Comparison of ENCODE assay signal across 29 cellular contexts in genomic region chr2:56874717-56875116, GRCh38.
"Had no signal": no experiment of that assay in that cellular context is flagged by ENCODE, and none has a peak within 500 bp of the region (broad histone marks: within the 10 kb centered on the region; RNA-seq: fewer than 3 reads in every experiment).

No MANE protein-coding gene starts in this region.

- H3K9ac ChIP-seq: neural progenitor cell, parathyroid adenoma had no signal

- H3K36me3 ChIP-seq: heart left ventricle, left lung, lower lobe of right lung, neural progenitor cell, neutrophil, right atrium auricular region, right lobe of liver, thyroid gland, transverse colon, uterus had no signal

- H3K36me3 Mint-ChIP-seq: immature natural killer cell, neural progenitor cell had no signal

- H3K4me1 Mint-ChIP-seq: immature natural killer cell; natural killer cell; nephron progenitor cell; neural progenitor cell; stimulated activated naive CD8-positive, alpha-beta T cell treated with anti-CD3 and anti-CD28 coated beads, Interleukin-15, amount 100 ng/mL, for 72 hours had no signal

- FAIRE-seq: islet of Langerhans, kidney had no signal

- H3K4me1 ChIP-seq: heart left ventricle, left lung, lower lobe of right lung, neural progenitor cell, parathyroid adenoma, right atrium auricular region, right lobe of liver, thyroid gland, transverse colon, uterus had no signal

- H3K9me3 Mint-ChIP-seq: nephron progenitor cell, neural progenitor cell had no signal

- DNase-seq: heart left ventricle; hypothalamus; immature natural killer cell; kidney; left colon; lower lobe of right lung; mammary epithelial cell; mesenchymal stem cell; natural killer cell; nephron progenitor cell; occipital lobe; right lobe of liver; stimulated activated CD4-positive, alpha-beta T cell treated with anti-CD3 and anti-CD28 coated beads, Interleukin-12 subunit alpha, Interleukin-12 subunit beta, amount 100 ng/mL, for 4 hours; stimulated activated CD4-positive, alpha-beta T cell treated with anti-CD3 and anti-CD28 coated beads, Interleukin-15, amount 100 ng/mL, for 24 hours; stimulated activated CD4-positive, alpha-beta T cell treated with anti-CD3 and anti-CD28 coated beads, Interleukin-2, amount 100 ng/mL, for 24 hours; stimulated activated CD4-positive, alpha-beta T cell treated with anti-CD3 and anti-CD28 coated beads, Interleukin-4, amount 100 ng/mL, for 1 hour; stimulated activated naive CD4-positive, alpha-beta T cell treated with Interleukin-2 at 50 U/mL for 16 hours; stimulated activated naive CD8-positive, alpha-beta T cell treated with anti-CD3 and anti-CD28 coated beads, Interleukin-15, amount 100 ng/mL, for 72 hours; substantia nigra; thyroid gland; transverse colon; uterus had no signal

- ATAC-seq: heart left ventricle; left colon; left lung; natural killer cell; stimulated activated naive CD8-positive, alpha-beta T cell treated with anti-CD3 and anti-CD28 coated beads, Interleukin-15, amount 100 ng/mL, for 72 hours had no signal

- H3K9me3 ChIP-seq: heart left ventricle, left lung, lower lobe of right lung, neutrophil, right atrium auricular region, right lobe of liver, thyroid gland, transverse colon, uterus had no signal

- H3K27me3 Mint-ChIP-seq: stimulated activated naive CD8-positive, alpha-beta T cell treated with anti-CD3 and anti-CD28 coated beads, Interleukin-15, amount 100 ng/mL, for 72 hours had no signal

- H2AFZ ChIP-seq: neural progenitor cell, parathyroid adenoma had no signal

- H3K4me2 ChIP-seq: neural progenitor cell had no signal

- H3K27ac ChIP-seq: heart left ventricle, left lung, lower lobe of right lung, neural progenitor cell, neutrophil, parathyroid adenoma, right atrium auricular region, right lobe of liver, skin epidermis, thyroid gland, transverse colon, uterus had no signal

- H3K4me3 Mint-ChIP-seq: immature natural killer cell; natural killer cell; nephron progenitor cell; neural progenitor cell; stimulated activated naive CD8-positive, alpha-beta T cell treated with anti-CD3 and anti-CD28 coated beads, Interleukin-15, amount 100 ng/mL, for 72 hours had no signal

- H3K27ac Mint-ChIP-seq: natural killer cell; nephron progenitor cell; neural progenitor cell; stimulated activated naive CD8-positive, alpha-beta T cell treated with anti-CD3 and anti-CD28 coated beads, Interleukin-15, amount 100 ng/mL, for 72 hours had no signal

- H3K79me2 ChIP-seq: parathyroid adenoma had no signal

- H3K4me3 ChIP-seq: heart left ventricle, left lung, lower lobe of right lung, neural progenitor cell, right atrium auricular region, right lobe of liver, skin epidermis, thyroid gland, transverse colon, uterus had no signal

- H3K27me3 ChIP-seq: heart left ventricle, left lung, neural progenitor cell, neutrophil, right atrium auricular region, right lobe of liver, thyroid gland, transverse colon, uterus had no signal
